In the genomic region with DNA sequence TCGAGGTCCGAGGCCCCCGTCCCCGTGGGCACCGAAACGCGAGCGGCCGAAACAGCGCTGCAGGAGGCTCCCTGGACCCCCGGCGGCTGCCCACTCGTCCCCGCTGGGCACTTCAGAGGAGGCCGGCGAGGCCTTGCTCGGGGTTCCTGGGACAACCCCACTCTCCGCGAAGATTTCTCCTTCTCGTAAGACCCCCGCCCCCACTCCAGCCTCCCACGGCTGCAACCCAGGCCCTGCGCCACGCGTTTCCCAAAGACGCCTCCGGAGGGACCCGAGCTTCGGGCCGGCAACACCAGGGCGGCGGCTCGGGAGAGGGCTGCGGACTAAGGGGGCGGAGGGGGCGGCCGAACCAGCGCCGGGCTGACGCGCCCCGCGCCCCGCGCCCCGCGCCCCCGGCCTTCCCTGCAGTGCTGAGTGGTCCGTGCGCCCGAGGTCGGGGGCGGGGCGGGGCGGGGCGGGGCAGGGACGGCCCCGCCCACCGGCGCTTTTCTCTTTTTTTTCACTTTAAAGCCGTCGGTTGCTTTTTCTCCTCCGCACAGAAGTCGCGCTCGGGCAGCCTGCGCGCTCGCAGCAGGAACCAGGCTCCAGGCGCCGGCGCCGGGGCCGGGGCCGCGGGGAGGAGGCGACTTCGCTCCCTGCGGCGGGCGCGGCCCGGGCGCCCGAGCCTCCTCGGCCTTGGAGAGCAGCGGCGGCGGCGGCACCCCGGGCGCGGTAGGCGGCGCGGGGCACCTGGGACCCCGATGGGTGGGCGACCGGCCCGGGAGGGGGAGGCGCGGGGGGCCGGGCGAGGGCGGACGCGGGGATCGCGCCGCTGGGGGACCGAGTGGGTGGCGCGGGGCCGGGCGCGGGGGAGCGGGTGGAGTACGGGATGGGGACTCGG, we compare ENCODE assay signal across 1 cellular context.
A peak's percentile ranks its signal among the peaks of the same experiment; 100 is the strongest.
TF ChIP-seq lines count a peak whose summit lies in the region.

TSS of gene SPSB1 (plus strand) at position 534 of the 880 bp plus-strand sequence. CDS start 62,998 bp downstream, outside the sequence.

TF ChIP-seq in H1, 55 proteins besides CTCF, POLR2A, EP300 and RAD21:
- 0 out of 4 replicates have a peak, but pooled peaks of 1 of the 2 experiments have one; percentile 23 for TF ChIP-seq SIN3A (conservative IDR thresholded peaks at IDR 0.05 in 1 of 2, IDR thresholded peaks at IDR 0.05 in 1 of 2; ENCODE audit: low read depth in 1 of 2, low read length in 2 of 2)
- TF ChIP-seq, protein P1, sequence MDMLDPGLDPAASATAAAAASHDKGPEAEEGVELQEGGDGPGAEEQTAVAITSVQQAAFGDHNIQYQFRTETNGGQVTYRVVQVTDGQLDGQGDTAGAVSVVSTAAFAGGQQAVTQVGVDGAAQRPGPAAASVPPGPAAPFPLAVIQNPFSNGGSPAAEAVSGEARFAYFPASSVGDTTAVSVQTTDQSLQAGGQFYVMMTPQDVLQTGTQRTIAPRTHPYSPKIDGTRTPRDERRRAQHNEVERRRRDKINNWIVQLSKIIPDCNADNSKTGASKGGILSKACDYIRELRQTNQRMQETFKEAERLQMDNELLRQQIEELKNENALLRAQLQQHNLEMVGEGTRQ (IDR thresholded peaks at IDR 0.05; ENCODE audit: low read length), result no peak
- no peak for TF ChIP-seq KDM1A (IDR thresholded peaks at IDR 0.05; ENCODE audit: borderline replicate concordance, low read length)
- peak; percentile 75 for TF ChIP-seq TAF7 (optimal IDR thresholded peaks at IDR 0.05; ENCODE audit: borderline replicate concordance, low read depth, low read length)
- peak; percentile 41; the same call in 1 of the 2 replicates for TF ChIP-seq PHF8 (conservative IDR thresholded peaks at IDR 0.05; ENCODE audit: low read depth, low read length)
- TF ChIP-seq TBP (IDR thresholded peaks at IDR 0.05; ENCODE audit: low read depth, low read length), result peak; percentile 60; the same call in 1 of the 2 replicates
- TF ChIP-seq TAF1 (IDR thresholded peaks at IDR 0.05; ENCODE audit: low read depth, low read length), result peak; percentile 80
- peak; percentile 79 for TF ChIP-seq KDM4A (IDR thresholded peaks at IDR 0.05; ENCODE audit: low read depth, low read length, severe bottlenecking)
- no peak for TF ChIP-seq RXRA (IDR thresholded peaks at IDR 0.05; ENCODE audit: insufficient read depth, low read depth, low read length)
- no peak for TF ChIP-seq TCF12 (IDR thresholded peaks at IDR 0.05; ENCODE audit: low read depth, low read length)
- no peak for TF ChIP-seq CHD1 (IDR thresholded peaks at IDR 0.05; ENCODE audit: low read depth, low read length)
- no peak for TF ChIP-seq SP4 (IDR thresholded peaks at IDR 0.05; ENCODE audit: low read length)
- TF ChIP-seq CBX8 (IDR thresholded peaks at IDR 0.05; ENCODE audit: borderline replicate concordance, low read depth, low read length), result no peak
- no peak for TF ChIP-seq POLR2AphosphoS5 (IDR thresholded peaks at IDR 0.05; ENCODE audit: low read depth, low read length)
TF ChIP-seq in H1: peak in this region for 6.
